Comparison of ENCODE assay signal across 8 cellular contexts in the genomic region with DNA sequence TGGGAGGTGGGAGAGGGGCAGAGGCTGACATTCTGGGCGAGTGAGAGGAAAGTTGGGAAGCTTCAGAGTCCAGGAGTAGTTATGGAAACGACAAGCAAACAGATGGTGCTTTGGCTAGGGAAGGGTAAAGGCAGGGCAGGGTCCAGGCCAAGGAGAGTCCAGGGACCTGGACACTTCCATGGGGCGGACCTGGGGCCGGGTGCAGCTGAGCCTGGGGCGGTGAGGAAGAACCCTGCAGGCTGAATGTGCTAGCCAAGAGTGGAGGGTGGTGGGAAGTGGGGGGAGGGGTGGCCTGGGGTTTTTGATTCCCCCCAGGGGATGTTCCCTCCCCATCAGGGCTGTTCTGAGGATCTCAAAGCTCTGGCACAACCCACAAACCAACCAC. TPM values are rescaled to one million over a fixed set of nuclear protein-coding genes. Genes with fewer than 3 reads are reported as not detected.
DNase-seq lines count a peak whose midpoint lies in the region; ATAC-seq and TF ChIP-seq lines count a peak whose summit lies in the region.

No MANE protein-coding gene starts in this region.

- H3K36me3 ChIP-seq in Karpas-422 (ENCODE audit: insufficient read depth, low read length) (peaks cover 21% of the 10 kb centered on the region), muscle layer of duodenum (ENCODE audit: control insufficient read depth in 1 of 2, insufficient read depth in 2 of 2, low read length in 2 of 2) (peaks cover 18 to 22% of the 10 kb centered on the region in 2 donors)

- H3K79me2 ChIP-seq in Karpas-422 (ENCODE audit: low read length) = peaks cover 76% of the 10 kb centered on the region

- H3K4me3 ChIP-seq in AG10803 (ENCODE audit: low read length) (peak overlapping the region; percentile 79), Karpas-422 (ENCODE audit: low read length) (peak overlapping the region; percentile 95), coronary artery (peak overlapping the region; percentile 90), muscle layer of duodenum (ENCODE audit: low read depth in 1 of 2, low read length in 2 of 2) (peak overlapping the region; percentile 79 to 82)

- peak overlapping the region; percentile 98 for H3K4me2 ChIP-seq in Karpas-422 (ENCODE audit: low read depth, low read length, poor library complexity, severe bottlenecking)

- H3K27ac ChIP-seq in Karpas-422 (ENCODE audit: low read length) (peak overlapping the region; percentile 97), coronary artery (peak overlapping the region; percentile 94 to 95), muscle layer of duodenum (ENCODE audit: low read length) (peak overlapping the region; percentile 81)

- TF ChIP-seq CTCF in AG10803 (conservative IDR thresholded peaks at IDR 0.05; ENCODE audit: low read length) (no peak), coronary artery (IDR thresholded peaks at IDR 0.05) (no peak)

- H4K20me1 ChIP-seq in Karpas-422 (ENCODE audit: insufficient read depth, low read depth, low read length) = peaks cover 43% of the 10 kb centered on the region

- H2AFZ ChIP-seq in Karpas-422 (ENCODE audit: low read length) = no peak overlapping the region

- no peaks in the 10 kb centered on the region for H3K9me2 ChIP-seq in Karpas-422 (replicated peaks; ENCODE audit: insufficient read depth, low read length)

- peak overlapping the region; percentile 98 for H3K9ac ChIP-seq in Karpas-422 (ENCODE audit: low read length)

- peak; percentile 48 for DNase-seq in AG10803 (ENCODE audit: low read depth)
- peak; percentile 64 for DNase-seq in Karpas-422
- DNase-seq in coronary artery (ENCODE audit: low spot score) = no peak
- DNase-seq in ureter (ENCODE audit: low spot score) = no peak
- DNase-seq in NAMALWA (ENCODE audit: low spot score) = no peak
- DNase-seq in NCI-H345 treated with DMSO at 0.1 percent for 48 hours (lab: John Stamatoyannopoulos, UW; ENCODE audit: unreplicated experiment) = no peak

- ATAC-seq in GM19351 (IDR thresholded peaks at IDR 0.05; ENCODE audit: unreplicated experiment) = no peak

- H3K9me3 ChIP-seq in Karpas-422 (ENCODE audit: low read length) = no peaks in the 10 kb centered on the region
- H3K9me3 ChIP-seq in muscle layer of duodenum (ENCODE audit: control insufficient read depth in 1 of 2, low read length in 2 of 2) = no peaks in the 10 kb centered on the region

- peaks cover 63% of the 10 kb centered on the region for H3K4me1 ChIP-seq in Karpas-422 (ENCODE audit: low read length)
- peaks cover 20 to 49% of the 10 kb centered on the region in 2 donors for H3K4me1 ChIP-seq in muscle layer of duodenum (ENCODE audit: control insufficient read depth in 1 of 2, insufficient read depth in 2 of 2, low read length in 2 of 2)

- H3K27me3 ChIP-seq in Karpas-422 (ENCODE audit: low read length) (no peaks in the 10 kb centered on the region), muscle layer of duodenum (ENCODE audit: low read depth, low read length) (no peaks in the 10 kb centered on the region)

RNA-seq across cellular contexts. Expression of a gene that starts 2.6 kb away (rescaled TPM):
- 41.0 and 106 TPM in 2 replicates for total RNA-seq in Karpas-422 (2014; rRNA removed; shearing (Covaris generic); ENCODE audit: low replicate concordance)
- total RNA-seq in ureter = 38.4 TPM

RNA-seq across cellular contexts. Expression of a gene that starts 17.9 kb away (rescaled TPM):
- total RNA-seq in Karpas-422 (2014; rRNA removed; shearing (Covaris generic); ENCODE audit: low replicate concordance) = not detected in 2 replicates
- total RNA-seq in ureter = 5.5 TPM

RNA-seq across cellular contexts. Expression of a gene that starts 18.0 kb away (rescaled TPM):
- not detected in 2 replicates for total RNA-seq in Karpas-422 (2014; rRNA removed; shearing (Covaris generic); ENCODE audit: low replicate concordance)
- total RNA-seq in ureter = 16.9 TPM

RNA-seq across cellular contexts. Expression of a gene that starts 52.7 kb away (rescaled TPM):
- total RNA-seq in Karpas-422 (2014; rRNA removed; shearing (Covaris generic); ENCODE audit: low replicate concordance) = not detected in 2 replicates
- total RNA-seq in ureter = 25.7 TPM

RNA-seq across cellular contexts. Expression of a gene that starts 53.6 kb away (rescaled TPM):
- not detected in 2 replicates for total RNA-seq in Karpas-422 (2014; rRNA removed; shearing (Covaris generic); ENCODE audit: low replicate concordance)
- 331 TPM for total RNA-seq in ureter

Comparison
In these comparisons a context has a peak if more than half of its experiments do, and no peak if none do; other contexts are left out.
1. DNase-seq: peak in AG10803 (single experiment) and Karpas-422 (single experiment); none in coronary artery (single experiment), ureter (single experiment), NAMALWA (single experiment) and NCI-H345 treated with DMSO at 0.1 percent for 48 hours (single experiment).
2. RNA of a gene that starts 18.0 kb away (total RNA-seq): 16.9 TPM in ureter (single experiment); not detected in Karpas-422; every median in the first group is over 10 times any median in the second.
3. Peak in every context shown above with its lines, with median percentiles within 50 percentile points of each other: H3K4me3 ChIP-seq and H3K27ac ChIP-seq.